ENCODE assay signal across 13 cellular contexts in the genomic region with DNA sequence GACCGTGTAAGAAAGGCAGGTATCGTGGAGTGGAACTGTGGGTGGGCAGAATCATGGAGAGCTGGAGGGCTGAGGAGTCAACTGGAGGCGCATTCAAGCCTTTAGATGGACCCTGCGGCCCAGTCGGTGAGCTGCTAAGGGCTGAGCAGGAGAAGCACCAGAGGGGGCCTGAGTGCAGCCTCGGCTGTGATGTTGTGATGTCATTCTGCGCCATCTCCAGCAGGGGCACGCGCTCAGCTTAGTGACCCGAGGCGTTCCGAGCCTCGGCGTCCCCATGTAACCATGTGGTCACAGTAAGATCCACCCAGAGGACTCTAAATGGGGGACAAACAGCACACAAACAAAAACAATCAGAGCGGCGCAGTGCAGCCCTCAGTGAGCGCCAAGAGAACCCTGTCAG.
A peak's percentile ranks its signal among the peaks of the same experiment; 100 is the strongest.
DNase-seq lines count a peak whose midpoint lies in the region; ATAC-seq and TF ChIP-seq lines count a peak whose summit lies in the region.
"Had no signal": no experiment of that assay in that cellular context is flagged by ENCODE, and none has a peak within 500 bp of the region (broad histone marks: within the 10 kb centered on the region; RNA-seq: fewer than 3 reads in every experiment).

No MANE protein-coding gene starts in this region.

- ATAC-seq in stimulated activated naive CD8-positive, alpha-beta T cell treated with anti-CD3 and anti-CD28 coated beads, Interleukin-15, amount 100 ng/mL, for 72 hours = no peak
- ATAC-seq in HG02870 (IDR thresholded peaks at IDR 0.05; ENCODE audit: unreplicated experiment) (no peak), HG02840 (IDR thresholded peaks at IDR 0.05; ENCODE audit: low FRiP score, unreplicated experiment) (no peak)
- ATAC-seq: T-cell had no signal

- H3K4me3 Mint-ChIP-seq in stimulated activated naive CD8-positive, alpha-beta T cell treated with anti-CD3 and anti-CD28 coated beads, Interleukin-15, Interleukin-2, amounts not matched to agents 100 ng/mL and 50 ng/mL, for 24 hours = no peak overlapping the region
- no peak overlapping the region for H3K4me3 Mint-ChIP-seq in stimulated activated naive CD8-positive, alpha-beta T cell treated with anti-CD3 and anti-CD28 coated beads, Interleukin-15, amount 100 ng/mL, for 72 hours
- no peak overlapping the region for H3K4me3 Mint-ChIP-seq in neural crest cell
- H3K4me3 Mint-ChIP-seq: T-cell had no signal

- no peaks in the 10 kb centered on the region for H3K27me3 ChIP-seq in brain microvascular endothelial cell (replicated peaks)
- H3K27me3 ChIP-seq: BLaER1 had no signal

- in situ Hi-C loops in brain microvascular endothelial cell (cut with HindIII; ENCODE audit: low pct_ligation_motif_present, low sequenced_read_pairs) = no loop called here

- no peak overlapping the region for H3K27ac ChIP-seq in brain microvascular endothelial cell
- H3K27ac ChIP-seq: BLaER1 had no signal

- H3K36me3 ChIP-seq in brain microvascular endothelial cell (replicated peaks) = peaks cover 45% of the 10 kb centered on the region

- no peak overlapping the region for H3K4me3 ChIP-seq in brain microvascular endothelial cell (ENCODE audit: low read depth, low read length)
- H3K4me3 ChIP-seq: BLaER1 had no signal

- peaks cover 21% of the 10 kb centered on the region for H3K36me3 Mint-ChIP-seq in stimulated activated naive CD8-positive, alpha-beta T cell treated with anti-CD3 and anti-CD28 coated beads, Interleukin-15, Interleukin-2, amounts not matched to agents 100 ng/mL and 50 ng/mL, for 24 hours (ENCODE audit: low read depth)
- H3K36me3 Mint-ChIP-seq in neural crest cell (ENCODE audit: low read depth) = peaks cover 18% of the 10 kb centered on the region

- peaks cover 17% of the 10 kb centered on the region for H3K4me1 Mint-ChIP-seq in stimulated activated naive CD8-positive, alpha-beta T cell treated with anti-CD3 and anti-CD28 coated beads, Interleukin-15, Interleukin-2, amounts not matched to agents 100 ng/mL and 50 ng/mL, for 24 hours (ENCODE audit: low read depth)
- H3K4me1 Mint-ChIP-seq in stimulated activated naive CD8-positive, alpha-beta T cell treated with anti-CD3 and anti-CD28 coated beads, Interleukin-15, amount 100 ng/mL, for 72 hours = peaks cover 34% of the 10 kb centered on the region
- H3K4me1 Mint-ChIP-seq in neural crest cell = peaks cover 30% of the 10 kb centered on the region

- no peaks in the 10 kb centered on the region for H3K9me3 Mint-ChIP-seq in stimulated activated naive CD8-positive, alpha-beta T cell treated with anti-CD3 and anti-CD28 coated beads, Interleukin-15, Interleukin-2, amounts not matched to agents 100 ng/mL and 50 ng/mL, for 24 hours
- no peaks in the 10 kb centered on the region for H3K9me3 Mint-ChIP-seq in stimulated activated naive CD8-positive, alpha-beta T cell treated with anti-CD3 and anti-CD28 coated beads, Interleukin-15, amount 100 ng/mL, for 72 hours
- no peaks in the 10 kb centered on the region for H3K9me3 Mint-ChIP-seq in neural crest cell
- H3K9me3 Mint-ChIP-seq: T-cell had no signal

- no peaks in the 10 kb centered on the region for H3K27me3 Mint-ChIP-seq in stimulated activated naive CD8-positive, alpha-beta T cell treated with anti-CD3 and anti-CD28 coated beads, Interleukin-15, Interleukin-2, amounts not matched to agents 100 ng/mL and 50 ng/mL, for 24 hours
- no peaks in the 10 kb centered on the region for H3K27me3 Mint-ChIP-seq in stimulated activated naive CD8-positive, alpha-beta T cell treated with anti-CD3 and anti-CD28 coated beads, Interleukin-15, amount 100 ng/mL, for 72 hours
- H3K27me3 Mint-ChIP-seq in neural crest cell (ENCODE audit: low read depth) = no peaks in the 10 kb centered on the region
- H3K27me3 Mint-ChIP-seq: T-cell had no signal

- DNase-seq in stimulated activated naive CD8-positive, alpha-beta T cell treated with anti-CD3 and anti-CD28 coated beads, Interleukin-15, amount 100 ng/mL, for 72 hours = no peak
- no peak for DNase-seq in brain microvascular endothelial cell
- DNase-seq in neural crest cell (ENCODE audit: low read depth, low spot score) = no peak
- DNase-seq in stimulated activated CD4-positive, alpha-beta T cell treated with anti-CD3 and anti-CD28 coated beads, Interleukin-1b, Interleukin-23, amount 100 ng/mL, for 48 hours = no peak
- DNase-seq in NCI-H345 (lab: John Stamatoyannopoulos, UW) = no peak
- DNase-seq: activated CD4-positive, alpha-beta T cell treated with anti-CD3 and anti-CD28 coated beads, Interleukin-2, amount 50 U/mL, for 48 hours; mammary epithelial cell; NCI-H146; T-cell had no signal

- peak; percentile 12 for TF ChIP-seq CTCF in brain microvascular endothelial cell (IDR thresholded peaks at IDR 0.05; ENCODE audit: low read depth, low read length, missing control alignments)
- TF ChIP-seq CTCF in neural crest cell (conservative IDR thresholded peaks at IDR 0.05) = peak; percentile 29

- H3K27ac Mint-ChIP-seq in stimulated activated naive CD8-positive, alpha-beta T cell treated with anti-CD3 and anti-CD28 coated beads, Interleukin-15, Interleukin-2, amounts not matched to agents 100 ng/mL and 50 ng/mL, for 24 hours = peak overlapping the region; percentile 42
- H3K27ac Mint-ChIP-seq in stimulated activated naive CD8-positive, alpha-beta T cell treated with anti-CD3 and anti-CD28 coated beads, Interleukin-15, amount 100 ng/mL, for 72 hours = no peak overlapping the region
- H3K27ac Mint-ChIP-seq in neural crest cell (ENCODE audit: unreplicated experiment) = no peak overlapping the region
